Comparison of ENCODE assay signal across 10 cellular contexts in the genomic region with DNA sequence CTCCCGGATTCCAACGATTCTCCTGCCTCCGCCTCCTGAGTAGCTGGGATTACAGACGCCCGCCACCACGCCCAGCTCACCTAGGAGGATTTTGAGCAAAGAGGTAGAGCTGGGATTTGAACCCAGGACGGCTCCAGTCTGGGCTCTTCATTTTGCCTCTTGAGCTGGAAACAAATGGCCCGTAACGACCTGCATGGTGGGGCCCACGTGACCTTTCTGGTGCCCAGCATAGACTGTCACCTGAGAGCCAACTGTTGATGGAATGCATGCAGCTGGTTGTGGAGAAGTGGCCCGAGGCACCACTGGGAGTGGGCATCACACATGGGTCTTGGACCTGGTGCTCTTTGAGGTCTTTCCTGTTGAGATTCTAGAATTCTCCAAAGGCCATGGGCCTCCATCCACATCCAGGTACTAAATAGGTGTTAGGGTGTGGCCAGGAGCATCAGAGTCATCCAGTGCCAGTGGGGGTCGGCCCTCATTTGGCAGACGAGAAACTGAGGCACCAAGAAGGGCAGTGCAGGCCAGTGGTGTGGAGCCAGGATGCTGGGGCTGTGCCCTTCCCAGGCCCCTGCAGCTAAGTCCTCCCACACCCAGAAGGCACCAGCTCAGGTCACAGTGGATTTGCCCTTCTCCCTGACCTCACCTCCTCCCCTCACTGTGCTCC. TPM values are rescaled to one million over a fixed set of nuclear protein-coding genes. Genes with fewer than 3 reads are reported as not detected.
A peak's percentile ranks its signal among the peaks of the same experiment; 100 is the strongest.
DNase-seq lines count a peak whose midpoint lies in the region; FAIRE-seq and TF ChIP-seq lines count a peak whose summit lies in the region.
"Had no signal": no experiment of that assay in that cellular context is flagged by ENCODE, and none has a peak within 500 bp of the region (broad histone marks: within the 10 kb centered on the region; RNA-seq: fewer than 3 reads in every experiment).

No MANE protein-coding gene starts in this region.

- peaks cover 82% of the 10 kb centered on the region for H3F3A ChIP-seq in SU-DHL-6 (ENCODE audit: insufficient read depth)

- peaks cover 93% of the 10 kb centered on the region for H3K36me3 Mint-ChIP-seq in activated T-cell treated with anti-CD3 and anti-CD28 coated beads, Interleukin-2, amount 50 U/mL, for 24 hours (ENCODE audit: low read depth)

- H3K4me2 ChIP-seq in SU-DHL-6 (ENCODE audit: low read depth, low read length, poor library complexity, severe bottlenecking): peak overlapping the region; percentile 8

- peak overlapping the region; percentile 99 for H3K27ac Mint-ChIP-seq in activated T-cell treated with anti-CD3 and anti-CD28 coated beads, Interleukin-2, amount 50 U/mL, for 24 hours

- H2AFZ ChIP-seq in SU-DHL-6 (ENCODE audit: low read depth, low read length, severe bottlenecking): no peak overlapping the region

- H3K9me3 ChIP-seq in SU-DHL-6 (ENCODE audit: insufficient read depth, low read length) (no peaks in the 10 kb centered on the region), subcutaneous abdominal adipose tissue (ENCODE audit: control insufficient read depth in 5 of 5, low read length in 5 of 5) (no peaks in the 10 kb centered on the region)

- H3K9ac ChIP-seq in SU-DHL-6 (ENCODE audit: low read length) (no peak overlapping the region), subcutaneous abdominal adipose tissue (ENCODE audit: low read length in 5 of 5) (peak overlapping the region in 1 of 5 donors; percentile 17)

- peaks cover 26 to 87% (median 67%) of the 10 kb centered on the region in 5 donors for H3K4me1 ChIP-seq in subcutaneous abdominal adipose tissue (ENCODE audit: control insufficient read depth in 5 of 5, insufficient read depth in 5 of 5, low read length in 5 of 5)

- TF ChIP-seq POLR2A in H54 (IDR thresholded peaks at IDR 0.05; ENCODE audit: low read depth, low read length): no peak

- H3K4me3 Mint-ChIP-seq in activated T-cell treated with anti-CD3 and anti-CD28 coated beads, Interleukin-2, amount 50 U/mL, for 24 hours: peak overlapping the region; percentile 96

- no peaks in the 10 kb centered on the region for H3K27me3 ChIP-seq in SU-DHL-6 (ENCODE audit: low read length)
- H3K27me3 ChIP-seq in subcutaneous abdominal adipose tissue (ENCODE audit: control insufficient read depth in 5 of 5, insufficient read depth in 4 of 5, low read length in 5 of 5): no peaks in the 10 kb centered on the region

- H3K4me1 Mint-ChIP-seq in activated T-cell treated with anti-CD3 and anti-CD28 coated beads, Interleukin-2, amount 50 U/mL, for 24 hours (ENCODE audit: low read depth): peaks cover 71% of the 10 kb centered on the region

- H3K4me3 ChIP-seq in SU-DHL-6 (ENCODE audit: insufficient read depth, low read length, poor library complexity, severe bottlenecking): no peak overlapping the region
- H3K4me3 ChIP-seq in fibroblast of pulmonary artery (replicated peaks; ENCODE audit: low read depth, low read length): peak overlapping the region; percentile 14
- peak overlapping the region in 4 of 5 donors; percentile 22 to 32 (median 26) for H3K4me3 ChIP-seq in subcutaneous abdominal adipose tissue (ENCODE audit: low read depth in 1 of 5, low read length in 5 of 5)

- H3K79me2 ChIP-seq in SU-DHL-6 (ENCODE audit: insufficient read depth, low read length): peaks cover 28% of the 10 kb centered on the region

- peak overlapping the region; percentile 17; the same call in 1 of the 2 replicates for H3K27ac ChIP-seq in SU-DHL-6 (ENCODE audit: low read depth, low read length)
- H3K27ac ChIP-seq in subcutaneous abdominal adipose tissue (ENCODE audit: low read depth, low read length): peak overlapping the region; percentile 66

- peaks cover 11% of the 10 kb centered on the region; the same call in 1 of the 2 replicates for H4K20me1 ChIP-seq in SU-DHL-6 (ENCODE audit: low read depth, low read length)

- FAIRE-seq in H54 (lab: Jason Lieb, UNC): no peak

- DNase-seq in activated T-cell treated with anti-CD3 and anti-CD28 coated beads, Interleukin-2, amount 50 U/mL, for 24 hours: peak; percentile 38
- DNase-seq in activated T-cell treated with anti-CD3 and anti-CD28 coated beads for 4 hours: no peak
- no peak for DNase-seq in fibroblast of pulmonary artery (ENCODE audit: low read depth)
- no peak for DNase-seq in H54 (ENCODE audit: insufficient read length, low spot score)
- DNase-seq in SHP77 (lab: John Stamatoyannopoulos, UW): no peak
- DNase-seq in ureter (ENCODE audit: low spot score): no peak
- DNase-seq: CD8-positive, alpha-beta T cell had no signal

- peaks cover 19% of the 10 kb centered on the region for H3K36me3 ChIP-seq in SU-DHL-6 (ENCODE audit: low read length)
- peaks cover 0 to 60% (median 41%) of the 10 kb centered on the region in 5 donors for H3K36me3 ChIP-seq in subcutaneous abdominal adipose tissue (ENCODE audit: control insufficient read depth in 5 of 5, insufficient read depth in 5 of 5, low read length in 5 of 5)

- no peaks in the 10 kb centered on the region for H3K9me2 ChIP-seq in SU-DHL-6 (replicated peaks; ENCODE audit: insufficient read depth, low read length)

- no peaks in the 10 kb centered on the region for H3K9me3 Mint-ChIP-seq in activated T-cell treated with anti-CD3 and anti-CD28 coated beads, Interleukin-2, amount 50 U/mL, for 24 hours
- H3K9me3 Mint-ChIP-seq: CD8-positive, alpha-beta T cell had no signal

- H3K27me3 Mint-ChIP-seq in activated T-cell treated with anti-CD3 and anti-CD28 coated beads, Interleukin-2, amount 50 U/mL, for 24 hours: no peaks in the 10 kb centered on the region

- TF ChIP-seq CTCF in SU-DHL-6 (IDR thresholded peaks at IDR 0.05; ENCODE audit: insufficient read depth, low read length, poor library complexity, severe bottlenecking): no peak
- no peak for TF ChIP-seq CTCF in fibroblast of pulmonary artery (IDR thresholded peaks at IDR 0.05; ENCODE audit: low read length, missing control alignments)

RNA-seq across cellular contexts. Expression of a gene that starts 3.9 kb away (rescaled TPM):
- total RNA-seq in ureter: 381 TPM

RNA-seq across cellular contexts. Expression of a gene that starts 8.3 kb away (rescaled TPM):
- total RNA-seq in ureter: 43.2 TPM

RNA-seq across cellular contexts. Expression of a gene that starts 22.1 kb away (rescaled TPM):
- 30.1 TPM for total RNA-seq in ureter

RNA-seq across cellular contexts. Expression of a gene that starts 46.3 kb away (rescaled TPM):
- total RNA-seq in ureter: 0.75 TPM
- total RNA-seq: SK-MEL-5 had no signal
